Comparison of ENCODE assay signal across 1 cellular context in the genomic region with DNA sequence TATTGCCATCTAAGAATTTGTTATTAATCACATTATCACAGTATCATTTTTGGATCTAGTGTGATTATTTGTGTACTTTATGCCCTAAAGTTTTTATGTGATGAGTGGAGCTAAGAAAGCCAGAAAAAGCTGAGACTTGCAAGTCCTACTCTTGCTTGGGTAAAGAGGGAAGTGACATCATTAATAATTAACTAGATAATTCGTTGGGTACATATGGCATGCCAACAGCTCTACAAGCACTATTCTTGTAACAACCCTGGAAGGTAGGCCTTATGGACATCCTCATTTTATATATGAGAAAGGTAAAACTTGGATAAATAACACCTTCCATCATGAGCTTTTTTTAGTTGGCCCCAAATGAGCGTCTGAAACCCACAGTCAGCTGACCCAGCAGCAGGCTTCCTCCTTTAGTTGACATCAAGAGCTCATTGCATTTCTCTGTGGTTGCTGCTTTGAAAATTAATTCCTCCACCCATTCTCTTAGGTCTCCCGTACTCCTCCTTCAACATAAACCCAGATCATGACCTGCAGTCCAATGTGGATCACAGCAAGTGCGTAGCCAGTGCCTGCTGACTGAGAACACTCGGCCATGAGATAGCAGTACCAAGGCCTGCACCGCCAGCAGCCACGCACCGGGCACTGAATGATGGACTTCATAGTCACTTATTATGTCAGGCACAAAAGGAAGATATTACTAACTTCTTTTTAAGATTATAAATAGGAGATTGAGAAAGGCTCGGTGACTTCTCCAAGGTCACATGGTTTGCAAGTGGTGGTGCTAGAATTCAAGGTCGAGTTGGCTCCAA.
TF ChIP-seq lines count a peak whose summit lies in the region.

No MANE protein-coding gene starts in this region.

TF ChIP-seq in GM12878, 131 proteins besides CTCF, POLR2A, EP300 and RAD21 (continues in another document):
- TF ChIP-seq BACH1 (IDR thresholded peaks at IDR 0.05; ENCODE audit: borderline replicate concordance) = no peak
- TF ChIP-seq KAT2A (conservative IDR thresholded peaks at IDR 0.05; ENCODE audit: control insufficient read depth, low read depth, low read length) = no peak
- TF ChIP-seq, protein P1, sequence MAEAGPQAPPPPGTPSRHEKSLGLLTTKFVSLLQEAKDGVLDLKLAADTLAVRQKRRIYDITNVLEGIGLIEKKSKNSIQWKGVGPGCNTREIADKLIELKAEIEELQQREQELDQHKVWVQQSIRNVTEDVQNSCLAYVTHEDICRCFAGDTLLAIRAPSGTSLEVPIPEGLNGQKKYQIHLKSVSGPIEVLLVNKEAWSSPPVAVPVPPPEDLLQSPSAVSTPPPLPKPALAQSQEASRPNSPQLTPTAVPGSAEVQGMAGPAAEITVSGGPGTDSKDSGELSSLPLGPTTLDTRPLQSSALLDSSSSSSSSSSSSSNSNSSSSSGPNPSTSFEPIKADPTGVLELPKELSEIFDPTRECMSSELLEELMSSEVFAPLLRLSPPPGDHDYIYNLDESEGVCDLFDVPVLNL (IDR thresholded peaks at IDR 0.05; ENCODE audit: low read depth, low read length) = no peak
- no peak for TF ChIP-seq TCF12 (IDR thresholded peaks at IDR 0.05; ENCODE audit: low read depth, low read length)
- no peak for TF ChIP-seq MEF2B (IDR thresholded peaks at IDR 0.05; ENCODE audit: partially characterized antibody, poor library complexity, severe bottlenecking)
- peak; percentile 69 for TF ChIP-seq ATF7 (IDR thresholded peaks at IDR 0.05; ENCODE audit: low read depth)
- TF ChIP-seq, protein P2, sequence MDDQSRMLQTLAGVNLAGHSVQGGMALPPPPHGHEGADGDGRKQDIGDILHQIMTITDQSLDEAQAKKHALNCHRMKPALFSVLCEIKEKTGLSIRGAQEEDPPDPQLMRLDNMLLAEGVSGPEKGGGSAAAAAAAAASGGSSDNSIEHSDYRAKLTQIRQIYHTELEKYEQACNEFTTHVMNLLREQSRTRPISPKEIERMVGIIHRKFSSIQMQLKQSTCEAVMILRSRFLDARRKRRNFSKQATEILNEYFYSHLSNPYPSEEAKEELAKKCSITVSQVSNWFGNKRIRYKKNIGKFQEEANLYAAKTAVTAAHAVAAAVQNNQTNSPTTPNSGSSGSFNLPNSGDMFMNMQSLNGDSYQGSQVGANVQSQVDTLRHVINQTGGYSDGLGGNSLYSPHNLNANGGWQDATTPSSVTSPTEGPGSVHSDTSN (IDR thresholded peaks at IDR 0.05; ENCODE audit: insufficient replicate concordance, low read depth, low read length) = no peak
- TF ChIP-seq, protein P3, sequence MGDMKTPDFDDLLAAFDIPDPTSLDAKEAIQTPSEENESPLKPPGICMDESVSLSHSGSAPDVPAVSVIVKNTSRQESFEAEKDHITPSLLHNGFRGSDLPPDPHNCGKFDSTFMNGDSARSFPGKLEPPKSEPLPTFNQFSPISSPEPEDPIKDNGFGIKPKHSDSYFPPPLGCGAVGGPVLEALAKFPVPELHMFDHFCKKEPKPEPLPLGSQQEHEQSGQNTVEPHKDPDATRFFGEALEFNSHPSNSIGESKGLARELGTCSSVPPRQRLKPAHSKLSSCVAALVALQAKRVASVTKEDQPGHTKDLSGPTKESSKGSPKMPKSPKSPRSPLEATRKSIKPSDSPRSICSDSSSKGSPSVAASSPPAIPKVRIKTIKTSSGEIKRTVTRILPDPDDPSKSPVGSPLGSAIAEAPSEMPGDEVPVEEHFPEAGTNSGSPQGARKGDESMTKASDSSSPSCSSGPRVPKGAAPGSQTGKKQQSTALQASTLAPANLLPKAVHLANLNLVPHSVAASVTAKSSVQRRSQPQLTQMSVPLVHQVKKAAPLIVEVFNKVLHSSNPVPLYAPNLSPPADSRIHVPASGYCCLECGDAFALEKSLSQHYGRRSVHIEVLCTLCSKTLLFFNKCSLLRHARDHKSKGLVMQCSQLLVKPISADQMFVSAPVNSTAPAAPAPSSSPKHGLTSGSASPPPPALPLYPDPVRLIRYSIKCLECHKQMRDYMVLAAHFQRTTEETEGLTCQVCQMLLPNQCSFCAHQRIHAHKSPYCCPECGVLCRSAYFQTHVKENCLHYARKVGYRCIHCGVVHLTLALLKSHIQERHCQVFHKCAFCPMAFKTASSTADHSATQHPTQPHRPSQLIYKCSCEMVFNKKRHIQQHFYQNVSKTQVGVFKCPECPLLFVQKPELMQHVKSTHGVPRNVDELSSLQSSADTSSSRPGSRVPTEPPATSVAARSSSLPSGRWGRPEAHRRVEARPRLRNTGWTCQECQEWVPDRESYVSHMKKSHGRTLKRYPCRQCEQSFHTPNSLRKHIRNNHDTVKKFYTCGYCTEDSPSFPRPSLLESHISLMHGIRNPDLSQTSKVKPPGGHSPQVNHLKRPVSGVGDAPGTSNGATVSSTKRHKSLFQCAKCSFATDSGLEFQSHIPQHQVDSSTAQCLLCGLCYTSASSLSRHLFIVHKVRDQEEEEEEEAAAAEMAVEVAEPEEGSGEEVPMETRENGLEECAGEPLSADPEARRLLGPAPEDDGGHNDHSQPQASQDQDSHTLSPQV (IDR thresholded peaks at IDR 0.05) = no peak; the same call in 1 of the 2 replicates
- TF ChIP-seq PML (IDR thresholded peaks at IDR 0.05; ENCODE audit: low read length) = no peak
- no peak for TF ChIP-seq NR2C1 (IDR thresholded peaks at IDR 0.05)
- TF ChIP-seq ZBTB4 (CRISPR knock-in tag; IDR thresholded peaks at IDR 0.05) = no peak
- TF ChIP-seq RAD51 (IDR thresholded peaks at IDR 0.05) = peak; percentile 77
- TF ChIP-seq BCLAF1 (IDR thresholded peaks at IDR 0.05) = no peak
- TF ChIP-seq MTA2 (IDR thresholded peaks at IDR 0.05; ENCODE audit: low read depth) = peak; percentile 29; the same call in 1 of the 2 replicates
- TF ChIP-seq YBX1 (IDR thresholded peaks at IDR 0.05) = no peak
- TF ChIP-seq SPI1 (IDR thresholded peaks at IDR 0.05; ENCODE audit: borderline replicate concordance, insufficient read depth, low read depth, low read length) = peak; percentile 44; the same call in 1 of the 2 replicates
- no peak for TF ChIP-seq SMAD1 (IDR thresholded peaks at IDR 0.05; ENCODE audit: low read depth, partially characterized antibody)
- no peak for TF ChIP-seq FOS (IDR thresholded peaks at IDR 0.05; ENCODE audit: borderline replicate concordance, extremely low read depth, insufficient read length)
- no peak for TF ChIP-seq SUZ12 (IDR thresholded peaks at IDR 0.05; ENCODE audit: unreplicated experiment)
- TF ChIP-seq HSF1 (IDR thresholded peaks at IDR 0.05; ENCODE audit: low read depth, low read length) = no peak
- TF ChIP-seq, protein P4, sequence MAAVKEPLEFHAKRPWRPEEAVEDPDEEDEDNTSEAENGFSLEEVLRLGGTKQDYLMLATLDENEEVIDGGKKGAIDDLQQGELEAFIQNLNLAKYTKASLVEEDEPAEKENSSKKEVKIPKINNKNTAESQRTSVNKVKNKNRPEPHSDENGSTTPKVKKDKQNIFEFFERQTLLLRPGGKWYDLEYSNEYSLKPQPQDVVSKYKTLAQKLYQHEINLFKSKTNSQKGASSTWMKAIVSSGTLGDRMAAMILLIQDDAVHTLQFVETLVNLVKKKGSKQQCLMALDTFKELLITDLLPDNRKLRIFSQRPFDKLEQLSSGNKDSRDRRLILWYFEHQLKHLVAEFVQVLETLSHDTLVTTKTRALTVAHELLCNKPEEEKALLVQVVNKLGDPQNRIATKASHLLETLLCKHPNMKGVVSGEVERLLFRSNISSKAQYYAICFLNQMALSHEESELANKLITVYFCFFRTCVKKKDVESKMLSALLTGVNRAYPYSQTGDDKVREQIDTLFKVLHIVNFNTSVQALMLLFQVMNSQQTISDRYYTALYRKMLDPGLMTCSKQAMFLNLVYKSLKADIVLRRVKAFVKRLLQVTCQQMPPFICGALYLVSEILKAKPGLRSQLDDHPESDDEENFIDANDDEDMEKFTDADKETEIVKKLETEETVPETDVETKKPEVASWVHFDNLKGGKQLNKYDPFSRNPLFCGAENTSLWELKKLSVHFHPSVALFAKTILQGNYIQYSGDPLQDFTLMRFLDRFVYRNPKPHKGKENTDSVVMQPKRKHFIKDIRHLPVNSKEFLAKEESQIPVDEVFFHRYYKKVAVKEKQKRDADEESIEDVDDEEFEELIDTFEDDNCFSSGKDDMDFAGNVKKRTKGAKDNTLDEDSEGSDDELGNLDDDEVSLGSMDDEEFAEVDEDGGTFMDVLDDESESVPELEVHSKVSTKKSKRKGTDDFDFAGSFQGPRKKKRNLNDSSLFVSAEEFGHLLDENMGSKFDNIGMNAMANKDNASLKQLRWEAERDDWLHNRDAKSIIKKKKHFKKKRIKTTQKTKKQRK (IDR thresholded peaks at IDR 0.05; ENCODE audit: low read depth, low read length) = no peak
- no peak for TF ChIP-seq STAT3 (IDR thresholded peaks at IDR 0.05; ENCODE audit: low read depth, low read length)
- TF ChIP-seq, protein P5, sequence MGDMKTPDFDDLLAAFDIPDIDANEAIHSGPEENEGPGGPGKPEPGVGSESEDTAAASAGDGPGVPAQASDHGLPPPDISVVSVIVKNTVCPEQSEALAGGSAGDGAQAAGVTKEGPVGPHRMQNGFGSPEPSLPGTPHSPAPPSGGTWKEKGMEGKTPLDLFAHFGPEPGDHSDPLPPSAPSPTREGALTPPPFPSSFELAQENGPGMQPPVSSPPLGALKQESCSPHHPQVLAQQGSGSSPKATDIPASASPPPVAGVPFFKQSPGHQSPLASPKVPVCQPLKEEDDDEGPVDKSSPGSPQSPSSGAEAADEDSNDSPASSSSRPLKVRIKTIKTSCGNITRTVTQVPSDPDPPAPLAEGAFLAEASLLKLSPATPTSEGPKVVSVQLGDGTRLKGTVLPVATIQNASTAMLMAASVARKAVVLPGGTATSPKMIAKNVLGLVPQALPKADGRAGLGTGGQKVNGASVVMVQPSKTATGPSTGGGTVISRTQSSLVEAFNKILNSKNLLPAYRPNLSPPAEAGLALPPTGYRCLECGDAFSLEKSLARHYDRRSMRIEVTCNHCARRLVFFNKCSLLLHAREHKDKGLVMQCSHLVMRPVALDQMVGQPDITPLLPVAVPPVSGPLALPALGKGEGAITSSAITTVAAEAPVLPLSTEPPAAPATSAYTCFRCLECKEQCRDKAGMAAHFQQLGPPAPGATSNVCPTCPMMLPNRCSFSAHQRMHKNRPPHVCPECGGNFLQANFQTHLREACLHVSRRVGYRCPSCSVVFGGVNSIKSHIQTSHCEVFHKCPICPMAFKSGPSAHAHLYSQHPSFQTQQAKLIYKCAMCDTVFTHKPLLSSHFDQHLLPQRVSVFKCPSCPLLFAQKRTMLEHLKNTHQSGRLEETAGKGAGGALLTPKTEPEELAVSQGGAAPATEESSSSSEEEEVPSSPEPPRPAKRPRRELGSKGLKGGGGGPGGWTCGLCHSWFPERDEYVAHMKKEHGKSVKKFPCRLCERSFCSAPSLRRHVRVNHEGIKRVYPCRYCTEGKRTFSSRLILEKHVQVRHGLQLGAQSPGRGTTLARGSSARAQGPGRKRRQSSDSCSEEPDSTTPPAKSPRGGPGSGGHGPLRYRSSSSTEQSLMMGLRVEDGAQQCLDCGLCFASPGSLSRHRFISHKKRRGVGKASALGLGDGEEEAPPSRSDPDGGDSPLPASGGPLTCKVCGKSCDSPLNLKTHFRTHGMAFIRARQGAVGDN (IDR thresholded peaks at IDR 0.05) = 0 out of 2 replicates have a peak, but pooled peaks have one; percentile 37
- TF ChIP-seq ZNF274 (IDR thresholded peaks at IDR 0.05; ENCODE audit: insufficient read depth, insufficient read length) = no peak
- 0 out of 2 replicates have a peak, but pooled peaks have one; percentile 18 for TF ChIP-seq NBN (IDR thresholded peaks at IDR 0.05)
